ENCODE assay signal across 8 cellular contexts in the genomic region with DNA sequence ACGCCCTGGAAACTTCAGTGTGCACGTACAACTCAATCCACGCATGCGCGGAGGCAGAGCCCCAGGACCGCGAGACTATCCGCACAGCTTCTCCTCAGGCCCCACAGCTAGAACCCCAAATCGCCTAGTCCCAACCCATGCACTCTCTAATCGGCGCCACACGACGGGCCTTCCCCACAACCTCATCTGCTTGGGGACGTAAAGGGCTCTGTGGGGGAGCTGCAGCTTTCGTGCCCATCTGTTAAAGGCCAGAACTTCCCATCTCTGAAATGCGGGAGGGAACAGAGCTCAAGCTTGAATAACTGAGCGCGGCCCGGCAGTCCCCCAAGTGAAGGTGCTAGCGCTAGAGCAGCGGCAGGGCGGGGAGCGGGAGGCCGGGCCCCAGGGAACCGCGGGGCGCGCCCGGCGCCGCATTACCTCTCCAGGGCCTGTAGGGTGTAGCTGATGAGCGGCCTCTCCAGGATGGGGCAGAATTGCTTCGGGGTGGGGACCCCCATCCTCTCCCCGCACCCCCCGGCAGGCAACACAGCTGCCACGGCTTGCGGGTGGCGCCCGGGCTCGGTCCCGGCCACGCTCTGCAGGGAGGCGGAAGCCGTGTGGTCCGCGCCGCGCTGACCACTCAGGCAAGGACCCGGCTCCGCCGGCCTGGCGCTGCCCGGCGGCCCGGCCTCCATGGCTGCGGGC.
DNase-seq lines count a peak whose midpoint lies in the region; ATAC-seq and TF ChIP-seq lines count a peak whose summit lies in the region.

No MANE protein-coding gene starts in this region.

- peaks cover 3% of the 10 kb centered on the region for H3K9me3 ChIP-seq in KOPT-K1 (ENCODE audit: insufficient read depth, low read length, poor library complexity, severe bottlenecking)

- H3K36me3 ChIP-seq in KOPT-K1 (ENCODE audit: insufficient read depth, low read length): no peaks in the 10 kb centered on the region

- TF ChIP-seq CTCF in nephron (IDR thresholded peaks at IDR 0.05; ENCODE audit: unreplicated experiment in 3 of 3): peak; percentile 32 to 44 (median 43)

- H3K27ac ChIP-seq in KOPT-K1 (ENCODE audit: low read depth, low read length, poor library complexity, severe bottlenecking): peak overlapping the region; percentile 90

- peaks cover 38% of the 10 kb centered on the region for H3K4me1 Mint-ChIP-seq in nephron

- no peaks in the 10 kb centered on the region for H3K9me3 Mint-ChIP-seq in nephron

- H3K36me3 Mint-ChIP-seq in nephron (ENCODE audit: low read depth): no peaks in the 10 kb centered on the region

- H3K27ac Mint-ChIP-seq in nephron: peak overlapping the region; percentile 94 to 99 (median 96)

- H3K27me3 Mint-ChIP-seq in nephron (ENCODE audit: low read depth): peaks cover under 1% of the 10 kb centered on the region

- peak; percentile 89 for ATAC-seq in GM21723 (IDR thresholded peaks at IDR 0.05; ENCODE audit: unreplicated experiment)
- ATAC-seq in stimulated activated naive CD8-positive, alpha-beta T cell treated with anti-CD3 and anti-CD28 coated beads, Interleukin-15, Interleukin-2, amounts not matched to agents 100 U/mL and 50 U/mL, for 24 hours: peak; percentile 90

- peak; percentile 2 for DNase-seq in DMS79 (lab: John Stamatoyannopoulos, UW)
- peak; percentile 64 for DNase-seq in RPMI8226
- peak; percentile 54 for DNase-seq in activated effector memory CD4-positive, alpha-beta T cell treated with Interleukin-2 at 50 U/mL for 16 hours
- DNase-seq in fibroblast of the conjunctiva (ENCODE audit: low read depth): peak; percentile 84
- DNase-seq in stimulated activated naive CD8-positive, alpha-beta T cell treated with anti-CD3 and anti-CD28 coated beads, Interleukin-15, Interleukin-2, amounts not matched to agents 100 U/mL and 50 U/mL, for 24 hours: peak; percentile 78

- H3K4me3 Mint-ChIP-seq in nephron: peak overlapping the region; percentile 86 to 93 (median 88)

Comparison
In these comparisons a context has a peak if more than half of its experiments do, and no peak if none do; other contexts are left out.
1. Peak in every context shown above with its lines: DNase-seq, ATAC-seq and H3K27ac ChIP-seq.
2. DNase-seq: peak in every context shown above with its lines; median percentile 84 in fibroblast of the conjunctiva; 78 in stimulated activated naive CD8-positive, alpha-beta T cell treated with anti-CD3 and anti-CD28 coated beads, Interleukin-15, Interleukin-2, amounts not matched to agents 100 U/mL and 50 U/mL, for 24 hours; 64 in RPMI8226; 54 in activated effector memory CD4-positive, alpha-beta T cell treated with Interleukin-2 at 50 U/mL for 16 hours; 2 in DMS79.